ENCODE assay signal across 25 cellular contexts in genomic region chr15:28783873-28784272, GRCh38.
DNase-seq lines count a peak whose midpoint lies in the region; ATAC-seq, FAIRE-seq and TF ChIP-seq lines count a peak whose summit lies in the region.
"Had no signal": no experiment of that assay in that cellular context is flagged by ENCODE, and none has a peak within 500 bp of the region (broad histone marks: within the 10 kb centered on the region; RNA-seq: fewer than 3 reads in every experiment).

No MANE protein-coding gene starts in this region.

- H3K9ac ChIP-seq in kidney (ENCODE audit: low read length in 2 of 2) = no peak overlapping the region
- H3K9ac ChIP-seq: BLaER1 had no signal

- no peaks in the 10 kb centered on the region for H3K4me1 ChIP-seq in kidney (ENCODE audit: control insufficient read depth in 1 of 2, insufficient read depth in 1 of 2, low read depth in 1 of 2, low read length in 2 of 2)
- H3K4me1 ChIP-seq: BE2C, BLaER1 had no signal

- H3K36me3 Mint-ChIP-seq in chondrocyte (ENCODE audit: low read depth) = no peaks in the 10 kb centered on the region
- H3K36me3 Mint-ChIP-seq in HFFc6 (ENCODE audit: low read depth) = no peaks in the 10 kb centered on the region
- H3K36me3 Mint-ChIP-seq: CD14-positive monocyte; CD4-positive, alpha-beta memory T cell; CD4-positive, CD25-positive, alpha-beta regulatory T cell; CD8-positive, alpha-beta memory T cell had no signal

- H3K27ac ChIP-seq in kidney (ENCODE audit: low read depth in 2 of 2, low read length in 2 of 2) = no peak overlapping the region
- H3K27ac ChIP-seq: 22Rv1, A549, BLaER1 had no signal

- no peak overlapping the region for H3K4me3 ChIP-seq in kidney (ENCODE audit: low read length in 2 of 2)
- H3K4me3 ChIP-seq: A549, BLaER1 had no signal

- no peaks in the 10 kb centered on the region for H3K9me3 ChIP-seq in kidney (ENCODE audit: control insufficient read depth in 1 of 2, low read length in 2 of 2)
- H3K9me3 ChIP-seq: A549, BE2C had no signal

- ATAC-seq in Right ventricle myocardium inferior = no peak
- no peak for ATAC-seq in left ventricle myocardium superior
- ATAC-seq: A549 had no signal

- intact Hi-C loops in Right ventricle myocardium inferior (cut with DNase I) (no loop called here), left ventricle myocardium superior (cut with micrococcal nuclease) (no loop called here), kidney (cut with DNase I) (no loop called here)

- no peak overlapping the region for H3K27ac Mint-ChIP-seq in chondrocyte (ENCODE audit: unreplicated experiment)
- H3K27ac Mint-ChIP-seq in HFFc6 = no peak overlapping the region
- H3K27ac Mint-ChIP-seq: CD4-positive, alpha-beta memory T cell; CD4-positive, CD25-positive, alpha-beta regulatory T cell; CD8-positive, alpha-beta memory T cell had no signal

- H3K4me3 Mint-ChIP-seq in chondrocyte (ENCODE audit: unreplicated experiment) (no peak overlapping the region), HFFc6 (no peak overlapping the region)
- H3K4me3 Mint-ChIP-seq: CD4-positive, alpha-beta memory T cell; CD4-positive, CD25-positive, alpha-beta regulatory T cell; CD8-positive, alpha-beta memory T cell had no signal

- TF ChIP-seq CTCF in chondrocyte (IDR thresholded peaks at IDR 0.05) = no peak
- TF ChIP-seq CTCF in kidney (IDR thresholded peaks at IDR 0.05; ENCODE audit: borderline replicate concordance, extremely low read depth, insufficient read depth) = no peak
- no peak for TF ChIP-seq CTCF in HFFc6 (IDR thresholded peaks at IDR 0.05)

- no peak for FAIRE-seq in kidney (lab: Jason Lieb, UNC)
- FAIRE-seq: A549, GM12891, GM19239 had no signal

- DNase-seq in Right ventricle myocardium inferior (ENCODE audit: missing footprints) (peak; percentile 56), left ventricle myocardium superior (no peak), chondrocyte (ENCODE audit: low spot score) (peak; percentile 75), kidney (peak; percentile 60), AG08396 (ENCODE audit: low spot score) (no peak), HFFc6 (no peak)
- DNase-seq: BE2C; C1 segment of cervical spinal cord; CD4-positive, alpha-beta memory T cell; CD4-positive, CD25-positive, alpha-beta regulatory T cell; CD8-positive, alpha-beta memory T cell; COR-L47; DMS 273 treated with DMSO at 0.1 percent for 48 hours; DMS153; DMS53; DMS79; DND-41; EL; GDM1 had no signal

- H3K36me3 ChIP-seq in kidney (ENCODE audit: control insufficient read depth in 1 of 2, insufficient read depth in 2 of 2, low read length in 2 of 2) = no peaks in the 10 kb centered on the region
- H3K36me3 ChIP-seq: BE2C, BLaER1 had no signal

- peaks cover 17% of the 10 kb centered on the region for H3K4me1 Mint-ChIP-seq in chondrocyte (ENCODE audit: low read depth)
- H3K4me1 Mint-ChIP-seq in HFFc6 (ENCODE audit: low read depth) = peaks cover 7% of the 10 kb centered on the region; the same call in 1 of the 2 replicates
- H3K4me1 Mint-ChIP-seq: CD4-positive, alpha-beta memory T cell; CD4-positive, CD25-positive, alpha-beta regulatory T cell had no signal

- H3K27me3 Mint-ChIP-seq in chondrocyte (ENCODE audit: low read depth) (no peaks in the 10 kb centered on the region), HFFc6 (ENCODE audit: insufficient read depth) (peaks cover 8% of the 10 kb centered on the region)

- H3K9me3 Mint-ChIP-seq in chondrocyte (ENCODE audit: low read depth) = no peaks in the 10 kb centered on the region
- H3K9me3 Mint-ChIP-seq in HFFc6 = no peaks in the 10 kb centered on the region
- H3K9me3 Mint-ChIP-seq: CD4-positive, alpha-beta memory T cell; CD4-positive, CD25-positive, alpha-beta regulatory T cell; CD8-positive, alpha-beta memory T cell had no signal

Comparison
In these comparisons a context has a peak if more than half of its experiments do, and no peak if none do; other contexts are left out.
1. DNase-seq: peak in Right ventricle myocardium inferior (single experiment), chondrocyte (single experiment) and kidney (single experiment); none in left ventricle myocardium superior (single experiment), AG08396 (single experiment) and HFFc6 (single experiment).